8 cellular contexts compared by ENCODE assay signal in genomic region chr15:37995461-37996347, GRCh38.
DNase-seq lines count a peak whose midpoint lies in the region; ATAC-seq and TF ChIP-seq lines count a peak whose summit lies in the region.

No MANE protein-coding gene starts in this region.

- POLR2A ChIA-PET in Caco-2 (lab: Charles Lee): no interaction called here

- peak in 1 of 2 experiments; percentile 42 for DNase-seq in Caco-2
- DNase-seq in M059J (ENCODE audit: low read depth): peak; percentile 70
- no peak for DNase-seq in glutamatergic neuron
- DNase-seq in renal cortical epithelial cell (ENCODE audit: low read depth): peak; percentile 75
- no peak for DNase-seq in COR-L47 (lab: John Stamatoyannopoulos, UW)
- no peak for DNase-seq in DMS153 (lab: John Stamatoyannopoulos, UW)

- peaks cover 11% of the 10 kb centered on the region for H3K27me3 Mint-ChIP-seq in Caco-2 (ENCODE audit: insufficient read depth, unreplicated experiment)
- peaks cover 2% of the 10 kb centered on the region for H3K27me3 Mint-ChIP-seq in glutamatergic neuron (ENCODE audit: unreplicated experiment)

- H3K9me3 Mint-ChIP-seq in Caco-2 (ENCODE audit: unreplicated experiment) (no peaks in the 10 kb centered on the region), glutamatergic neuron (ENCODE audit: unreplicated experiment) (no peaks in the 10 kb centered on the region)

- H3K36me3 Mint-ChIP-seq in Caco-2 (ENCODE audit: insufficient read depth, unreplicated experiment): no peaks in the 10 kb centered on the region
- H3K36me3 Mint-ChIP-seq in glutamatergic neuron (ENCODE audit: unreplicated experiment): no peaks in the 10 kb centered on the region

- no peaks in the 10 kb centered on the region for H3K4me1 ChIP-seq in Caco-2

- CTCF ChIA-PET in Caco-2 (lab: Charles Lee): interaction anchor here (0.7 to 0.9 kb wide), 5 partner anchors 14 to 419 kb away, joined by 3 read pairs; no protein-coding TSS in a partner anchor

- H3K27me3 ChIP-seq in Caco-2 (replicated peaks; ENCODE audit: control insufficient read depth, insufficient read depth, low read length): no peaks in the 10 kb centered on the region

- H3K9me3 ChIP-seq in Caco-2: no peaks in the 10 kb centered on the region

- intact Hi-C loops in Caco-2 (cut with micrococcal nuclease; ENCODE audit: unreplicated experiment): loop anchor here (1.0 to 5.0 kb wide), 4 partner anchors 359 to 702 kb away; no protein-coding TSS in a partner anchor

- H3K4me1 Mint-ChIP-seq in Caco-2 (ENCODE audit: low read depth, unreplicated experiment) (no peaks in the 10 kb centered on the region), glutamatergic neuron (ENCODE audit: low read depth, unreplicated experiment) (no peaks in the 10 kb centered on the region)

- H3K4me3 Mint-ChIP-seq in Caco-2 (ENCODE audit: unreplicated experiment) (no peak overlapping the region), glutamatergic neuron (ENCODE audit: unreplicated experiment) (no peak overlapping the region)

- H3K36me3 ChIP-seq in Caco-2 (ENCODE audit: control insufficient read depth, insufficient read depth, low read length): no peaks in the 10 kb centered on the region

- TF ChIP-seq CTCF in Caco-2 (IDR thresholded peaks at IDR 0.05; ENCODE audit: insufficient read depth in 1 of 2, low read depth in 1 of 2, low read length in 1 of 2, severe bottlenecking in 1 of 2, unreplicated experiment in 1 of 2) (peak; percentile 52), WI38 (IDR thresholded peaks at IDR 0.05; ENCODE audit: low read depth, low read length) (peak; percentile 31; the same call in 1 of the 2 replicates), glutamatergic neuron (IDR thresholded peaks at IDR 0.05; ENCODE audit: partially characterized antibody, unreplicated experiment) (peak; percentile 54)

- H3K4me3 ChIP-seq in Caco-2 (ENCODE audit: low read depth, low read length) (no peak overlapping the region), WI38 (ENCODE audit: low read depth, low read length) (no peak overlapping the region)

- no peak overlapping the region for H3K27ac Mint-ChIP-seq in Caco-2 (ENCODE audit: unreplicated experiment)
- no peak overlapping the region for H3K27ac Mint-ChIP-seq in glutamatergic neuron (ENCODE audit: unreplicated experiment)

- no TSS peak for BruUV-seq in Caco-2 (replicated peaks; lab: Mats Ljungman, UMichigan)

- peak; percentile 70 for ATAC-seq in GM19372 (IDR thresholded peaks at IDR 0.05; ENCODE audit: low read depth, unreplicated experiment)

Comparison
In these comparisons a context has a peak if more than half of its experiments do, and no peak if none do; other contexts are left out.
1. DNase-seq: peak in M059J (single experiment) and renal cortical epithelial cell (single experiment); none in glutamatergic neuron (single experiment), COR-L47 (single experiment) and DMS153 (single experiment).
2. Peak in every context shown above with its lines, with median percentiles within 50 percentile points of each other: CTCF ChIP-seq.